Comparison of ENCODE assay signal across 1 cellular context in genomic region chr4:473575-474457, GRCh38.
TF ChIP-seq lines count a peak whose summit lies in the region.

No MANE protein-coding gene starts in this region.

TF ChIP-seq in neural cell, 6 proteins besides CTCF, POLR2A, EP300 and RAD21 (continued from another document):
- TF ChIP-seq REST (IDR thresholded peaks at IDR 0.05; ENCODE audit: borderline replicate concordance) (peak; percentile 70), SMC3 (conservative IDR thresholded peaks at IDR 0.05; ENCODE audit: poor library complexity) (peak; percentile 16), TAF1 (IDR thresholded peaks at IDR 0.05; ENCODE audit: low read depth) (peak; percentile 82)
